ENCODE assay signal across 20 cellular contexts in the genomic region with DNA sequence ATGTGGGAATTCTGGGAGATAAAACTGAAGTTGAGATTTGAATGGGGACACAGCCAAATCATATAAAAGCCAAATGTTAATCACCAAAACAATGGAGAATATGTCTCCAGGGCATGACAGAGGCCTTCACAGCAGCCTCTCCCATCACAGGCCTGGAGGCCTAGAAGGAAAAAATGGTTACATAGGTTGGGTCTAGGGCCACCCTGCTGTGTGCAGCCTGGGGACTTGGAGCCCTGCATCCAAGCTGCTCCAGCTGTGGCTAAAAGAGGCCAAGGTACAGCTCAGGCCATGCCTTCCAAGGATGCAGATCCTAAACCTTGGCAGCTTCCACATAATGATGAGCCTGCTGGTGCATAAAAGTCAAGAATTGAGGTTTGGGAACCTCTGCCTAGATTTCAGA.
DNase-seq lines count a peak whose midpoint lies in the region; ATAC-seq, FAIRE-seq and TF ChIP-seq lines count a peak whose summit lies in the region.
"Had no signal": no experiment of that assay in that cellular context is flagged by ENCODE, and none has a peak within 500 bp of the region (broad histone marks: within the 10 kb centered on the region; RNA-seq: fewer than 3 reads in every experiment).

No MANE protein-coding gene starts in this region.

- H2AFZ ChIP-seq in K562 (ENCODE audit: low read depth, low read length), result no peak overlapping the region
- no peak overlapping the region for H2AFZ ChIP-seq in OCI-LY7 (ENCODE audit: low read length)

- H3K9me3 ChIP-seq in A549, result no peaks in the 10 kb centered on the region; the same call in 2 of the 3 replicates
- H3K9me3 ChIP-seq in BLaER1 treated with 17β-estradiol and CSF1 and Interleukin-3, amounts not matched to agents 10 nM and 100 nM (replicated peaks in 1 of 11), result peaks cover 32 to 52% (median 40%) of the 10 kb centered on the region in 11 experiments
- no peaks in the 10 kb centered on the region for H3K9me3 ChIP-seq in K562 (replicated peaks; ENCODE audit: control insufficient read depth, insufficient read depth, low read depth, low read length)
- H3K9me3 ChIP-seq in OCI-LY7 (ENCODE audit: low read length), result peaks cover 13% of the 10 kb centered on the region; the same call in 1 of the 2 replicates

- TF ChIP-seq CTCF in A549 (IDR thresholded peaks at IDR 0.05) (no peak), K562 (IDR thresholded peaks at IDR 0.05 in 2 of 3, conservative IDR thresholded peaks at IDR 0.05 in 1 of 3; ENCODE audit: insufficient read depth in 2 of 3, low read depth in 1 of 3, low read length in 3 of 3) (no peak), OCI-LY7 (conservative IDR thresholded peaks at IDR 0.05; ENCODE audit: low read length) (no peak)

- H3K4me3 ChIP-seq in A549 (no peak overlapping the region), K562 (no peak overlapping the region), OCI-LY7 (ENCODE audit: low read depth, low read length, poor library complexity, severe bottlenecking) (no peak overlapping the region)
- H3K4me3 ChIP-seq in BLaER1 treated with 17β-estradiol and CSF1 and Interleukin-3, amounts not matched to agents 10 nM and 100 nM, result peak overlapping the region in 7 of 10 experiments; percentile 1 to 30 (median 20); a peak in 6 of 20 replicates

- FAIRE-seq in A549 (lab: Jason Lieb, UNC) (no peak), K562 (lab: Jason Lieb, UNC) (no peak)
- FAIRE-seq: G401.6, GM12891, GM19239 had no signal

- in situ Hi-C loops in K562 (cut with MboI), result no loop called here

- ATAC-seq in A549, result no peak
- no peak for ATAC-seq in K562

- peaks cover 16 to 94% (median 24%) of the 10 kb centered on the region in 11 experiments; a peak in 20 of 22 replicates for H3K36me3 ChIP-seq in BLaER1 treated with 17β-estradiol and CSF1 and Interleukin-3, amounts not matched to agents 10 nM and 100 nM
- H3K36me3 ChIP-seq in K562 (ENCODE audit: control insufficient read depth, insufficient read depth, low read length) (no peaks in the 10 kb centered on the region), OCI-LY7 (ENCODE audit: insufficient read depth, low read length) (no peaks in the 10 kb centered on the region)
- H3K36me3 ChIP-seq: BE2C had no signal

- TF ChIP-seq POLR2A in A549 (IDR thresholded peaks at IDR 0.05; ENCODE audit: low read length) (no peak), K562 (conservative IDR thresholded peaks at IDR 0.05) (no peak)

- H3K9ac ChIP-seq in BLaER1 treated with 17β-estradiol and CSF1 and Interleukin-3, amounts not matched to agents 10 nM and 100 nM, result no peak overlapping the region
- no peak overlapping the region for H3K9ac ChIP-seq in K562 (ENCODE audit: insufficient read depth in 1 of 2, low read depth in 2 of 2, low read length in 2 of 2)

- TF ChIP-seq RAD21 in A549 (conservative IDR thresholded peaks at IDR 0.05 in 1 of 2, IDR thresholded peaks at IDR 0.05 in 1 of 2) (no peak), K562 (CRISPR knock-in tag; conservative IDR thresholded peaks at IDR 0.05 in 1 of 2, IDR thresholded peaks at IDR 0.05 in 1 of 2) (no peak)

- H3K27ac ChIP-seq in A549 (no peak overlapping the region), K562 (ENCODE audit: extremely low read depth, low read depth, low read length) (no peak overlapping the region), OCI-LY7 (ENCODE audit: low read depth, low read length, poor library complexity, severe bottlenecking) (no peak overlapping the region)
- no peak overlapping the region for H3K27ac ChIP-seq in BLaER1 treated with 17β-estradiol and CSF1 and Interleukin-3, amounts not matched to agents 10 nM and 100 nM
- H3K27ac ChIP-seq: 22Rv1 had no signal

- DNase-seq in A549 (ENCODE audit: low read depth in 1 of 2, low spot score in 1 of 2), result no peak
- DNase-seq in K562 (ENCODE audit: extremely low read depth in 1 of 4, low spot score in 3 of 4), result no peak
- DNase-seq in OCI-LY7 (ENCODE audit: low spot score), result no peak
- no peak for DNase-seq in DMS114 treated with DMSO at 0.1 percent for 48 hours (lab: John Stamatoyannopoulos, UW; ENCODE audit: unreplicated experiment)
- no peak for DNase-seq in posterior vena cava (ENCODE audit: low spot score)
- DNase-seq: ACHN; BE2C; C1 segment of cervical spinal cord; CD4-positive, alpha-beta memory T cell; CD4-positive, CD25-positive, alpha-beta regulatory T cell; CD8-positive, alpha-beta memory T cell; COR-L47; DMS 273 treated with DMSO at 0.1 percent for 48 hours; DMS79 treated with DMSO at 0.1 percent for 48 hours; GF-D8 had no signal

- H3K27me3 ChIP-seq in BLaER1 treated with 17β-estradiol and CSF1 and Interleukin-3, amounts not matched to agents 10 nM and 100 nM, result no peaks in the 10 kb centered on the region
- H3K27me3 ChIP-seq in K562 (ENCODE audit: control insufficient read depth in 2 of 2, insufficient read depth in 2 of 2, low read length in 2 of 2), result no peaks in the 10 kb centered on the region
- H3K27me3 ChIP-seq: BE2C had no signal

- no peaks in the 10 kb centered on the region for H3K9me2 ChIP-seq in OCI-LY7 (ENCODE audit: insufficient read depth, low read length)

- no peaks in the 10 kb centered on the region for H3K79me2 ChIP-seq in K562 (ENCODE audit: control insufficient read depth, insufficient read depth, low read length)
- H3K79me2 ChIP-seq in OCI-LY7 (ENCODE audit: insufficient read depth, low read depth, low read length), result no peaks in the 10 kb centered on the region

- no peaks in the 10 kb centered on the region for H3K9me1 ChIP-seq in K562 (ENCODE audit: control insufficient read depth, insufficient read depth, low read length)

- CTCF ChIA-PET in A549 (lab: Yijun Ruan, JAX) (no interaction called here), K562 (lab: Yijun Ruan, JAX; ENCODE audit: low intra/inter-chr PET ratio) (no interaction called here), OCI-LY7 (lab: Charles Lee; ENCODE audit: unreplicated experiment) (no interaction called here)

- POLR2A ChIA-PET in A549 (lab: Yijun Ruan, JAX) (no interaction called here), K562 (lab: Yijun Ruan, JAX) (no interaction called here), OCI-LY7 (lab: Charles Lee) (no interaction called here)

- H3K4me1 ChIP-seq in A549, result no peaks in the 10 kb centered on the region
- H3K4me1 ChIP-seq in BLaER1 treated with 17β-estradiol and CSF1 and Interleukin-3, amounts not matched to agents 10 nM and 100 nM, result peaks cover 5 to 61% (median 8%) of the 10 kb centered on the region in 10 experiments; a peak in 16 of 20 replicates
- H3K4me1 ChIP-seq in K562 (replicated peaks in 1 of 2; ENCODE audit: control insufficient read depth in 2 of 2, insufficient read depth in 2 of 2, low read length in 2 of 2), result no peaks in the 10 kb centered on the region
- no peaks in the 10 kb centered on the region for H3K4me1 ChIP-seq in OCI-LY7 (ENCODE audit: insufficient read depth, low read length, poor library complexity, severe bottlenecking)
- H3K4me1 ChIP-seq: BE2C had no signal

- no TSS peak for BruUV-seq in K562 (replicated peaks; lab: Mats Ljungman, UMichigan)
- no TSS peak for BruUV-seq in OCI-LY7 (replicated peaks; lab: Mats Ljungman, UMichigan)

- intact Hi-C loops in K562 (cut with micrococcal nuclease), result no loop called here
- intact Hi-C loops in OCI-LY7 (cut with micrococcal nuclease; ENCODE audit: unreplicated experiment), result no loop called here
- intact Hi-C loops in posterior vena cava (cut with DNase I), result no loop called here

- no peak for TF ChIP-seq EP300 in A549 (IDR thresholded peaks at IDR 0.05)
- TF ChIP-seq EP300 in K562 (IDR thresholded peaks at IDR 0.05; ENCODE audit: low read length), result no peak

- H4K20me1 ChIP-seq in BLaER1 treated with 17β-estradiol and CSF1 and Interleukin-3, amounts not matched to agents 10 nM and 100 nM, result peaks cover 0 to 73% (median 0%) of the 10 kb centered on the region in 11 experiments; a peak in 6 of 22 replicates
- H4K20me1 ChIP-seq in K562 (replicated peaks; ENCODE audit: control insufficient read depth, insufficient read depth, low read length) (no peaks in the 10 kb centered on the region), OCI-LY7 (ENCODE audit: insufficient read depth, low read length) (no peaks in the 10 kb centered on the region)

- H3K4me2 ChIP-seq in A549 (no peak overlapping the region), K562 (ENCODE audit: insufficient read depth, low read length) (no peak overlapping the region), OCI-LY7 (ENCODE audit: low read length) (no peak overlapping the region)
- H3K4me2 ChIP-seq in BLaER1 treated with 17β-estradiol and CSF1 and Interleukin-3, amounts not matched to agents 10 nM and 100 nM, result peak overlapping the region in 2 of 11 experiments; percentile 33 to 50; a peak in 3 of 22 replicates

TF ChIP-seq in A549, 52 proteins besides CTCF, POLR2A, EP300 and RAD21:
- TF ChIP-seq RFX5 (IDR thresholded peaks at IDR 0.05) (no peak), ZFP36 (IDR thresholded peaks at IDR 0.05; ENCODE audit: borderline replicate concordance, partially characterized antibody) (peak; percentile 30)
TF ChIP-seq in A549: peak in this region for 1.

TF ChIP-seq in K562, 482 proteins besides CTCF, POLR2A, EP300 and RAD21:
- TF ChIP-seq ARID1B (IDR thresholded peaks at IDR 0.05) (no peak), ZFP36 (IDR thresholded peaks at IDR 0.05; ENCODE audit: low read depth, low read length, partially characterized antibody) (peak; percentile 6), NFYB (IDR thresholded peaks at IDR 0.05; ENCODE audit: extremely low read depth, insufficient read length) (no peak), ZNF785 (CRISPR knock-in tag; IDR thresholded peaks at IDR 0.05) (no peak)

Comparison
In these comparisons a context has a peak if more than half of its experiments do, and no peak if none do; other contexts are left out.
1. H3K4me3 ChIP-seq: peak in BLaER1 treated with 17β-estradiol and CSF1 and Interleukin-3, amounts not matched to agents 10 nM and 100 nM (7 of 10); none in A549 (single experiment), K562 (single experiment) and OCI-LY7 (single experiment).